1 cellular context compared by ENCODE assay signal in the genomic region with DNA sequence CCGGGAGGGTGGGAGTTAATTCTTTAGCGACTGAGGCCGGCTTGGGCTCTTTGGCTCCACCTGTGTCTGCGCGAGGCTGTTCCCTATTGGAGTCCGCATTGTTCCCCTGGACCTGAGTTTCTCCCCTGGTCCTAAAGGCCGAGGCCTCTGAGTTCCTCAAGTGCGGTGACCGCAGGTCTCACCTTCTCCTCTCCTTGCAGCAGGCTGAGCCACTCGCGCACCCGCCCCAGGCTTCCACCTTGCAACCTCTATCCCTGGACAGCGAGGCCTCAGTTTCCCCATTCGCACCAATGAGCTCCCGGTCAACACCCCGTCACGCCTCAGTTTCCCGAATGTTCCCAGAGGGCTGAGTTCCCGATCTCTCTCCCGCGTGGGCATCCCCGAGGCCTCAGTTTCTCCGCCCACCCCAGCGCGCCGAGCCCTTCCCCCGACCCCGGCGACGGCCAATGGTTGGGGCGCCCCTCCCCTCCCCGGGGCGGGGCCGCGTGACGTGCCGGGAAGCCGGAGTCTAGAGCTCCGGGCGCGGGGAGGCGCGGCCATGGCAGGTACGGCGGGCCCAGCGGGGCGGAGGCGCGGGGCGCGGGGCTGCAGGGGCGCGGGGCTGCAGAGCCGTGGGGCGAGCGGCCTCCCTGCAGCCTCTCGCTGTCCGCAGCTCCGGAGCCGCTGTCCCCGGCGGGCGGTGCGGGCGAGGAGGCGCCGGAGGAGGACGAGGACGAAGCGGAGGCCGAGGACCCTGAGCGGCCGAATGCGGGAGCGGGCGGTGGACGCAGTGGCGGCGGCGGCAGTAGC.
TF ChIP-seq lines count a peak whose summit lies in the region.

A gene with protein sequence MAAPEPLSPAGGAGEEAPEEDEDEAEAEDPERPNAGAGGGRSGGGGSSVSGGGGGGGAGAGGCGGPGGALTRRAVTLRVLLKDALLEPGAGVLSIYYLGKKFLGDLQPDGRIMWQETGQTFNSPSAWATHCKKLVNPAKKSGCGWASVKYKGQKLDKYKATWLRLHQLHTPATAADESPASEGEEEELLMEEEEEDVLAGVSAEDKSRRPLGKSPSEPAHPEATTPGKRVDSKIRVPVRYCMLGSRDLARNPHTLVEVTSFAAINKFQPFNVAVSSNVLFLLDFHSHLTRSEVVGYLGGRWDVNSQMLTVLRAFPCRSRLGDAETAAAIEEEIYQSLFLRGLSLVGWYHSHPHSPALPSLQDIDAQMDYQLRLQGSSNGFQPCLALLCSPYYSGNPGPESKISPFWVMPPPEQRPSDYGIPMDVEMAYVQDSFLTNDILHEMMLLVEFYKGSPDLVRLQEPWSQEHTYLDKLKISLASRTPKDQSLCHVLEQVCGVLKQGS (plus strand): TSS at position 507 of the 789 bp plus-strand sequence. CDS start 32 bp downstream, at position 539.

TF ChIP-seq in HepG2, 621 proteins besides CTCF, POLR2A, EP300 and RAD21 (continued from another document and continues in another):
- TF ChIP-seq, protein P1, sequence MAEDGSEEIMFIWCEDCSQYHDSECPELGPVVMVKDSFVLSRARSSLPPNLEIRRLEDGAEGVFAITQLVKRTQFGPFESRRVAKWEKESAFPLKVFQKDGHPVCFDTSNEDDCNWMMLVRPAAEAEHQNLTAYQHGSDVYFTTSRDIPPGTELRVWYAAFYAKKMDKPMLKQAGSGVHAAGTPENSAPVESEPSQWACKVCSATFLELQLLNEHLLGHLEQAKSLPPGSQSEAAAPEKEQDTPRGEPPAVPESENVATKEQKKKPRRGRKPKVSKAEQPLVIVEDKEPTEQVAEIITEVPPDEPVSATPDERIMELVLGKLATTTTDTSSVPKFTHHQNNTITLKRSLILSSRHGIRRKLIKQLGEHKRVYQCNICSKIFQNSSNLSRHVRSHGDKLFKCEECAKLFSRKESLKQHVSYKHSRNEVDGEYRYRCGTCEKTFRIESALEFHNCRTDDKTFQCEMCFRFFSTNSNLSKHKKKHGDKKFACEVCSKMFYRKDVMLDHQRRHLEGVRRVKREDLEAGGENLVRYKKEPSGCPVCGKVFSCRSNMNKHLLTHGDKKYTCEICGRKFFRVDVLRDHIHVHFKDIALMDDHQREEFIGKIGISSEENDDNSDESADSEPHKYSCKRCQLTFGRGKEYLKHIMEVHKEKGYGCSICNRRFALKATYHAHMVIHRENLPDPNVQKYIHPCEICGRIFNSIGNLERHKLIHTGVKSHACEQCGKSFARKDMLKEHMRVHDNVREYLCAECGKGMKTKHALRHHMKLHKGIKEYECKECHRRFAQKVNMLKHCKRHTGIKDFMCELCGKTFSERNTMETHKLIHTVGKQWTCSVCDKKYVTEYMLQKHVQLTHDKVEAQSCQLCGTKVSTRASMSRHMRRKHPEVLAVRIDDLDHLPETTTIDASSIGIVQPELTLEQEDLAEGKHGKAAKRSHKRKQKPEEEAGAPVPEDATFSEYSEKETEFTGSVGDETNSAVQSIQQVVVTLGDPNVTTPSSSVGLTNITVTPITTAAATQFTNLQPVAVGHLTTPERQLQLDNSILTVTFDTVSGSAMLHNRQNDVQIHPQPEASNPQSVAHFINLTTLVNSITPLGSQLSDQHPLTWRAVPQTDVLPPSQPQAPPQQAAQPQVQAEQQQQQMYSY (CRISPR knock-in tag; IDR thresholded peaks at IDR 0.05) = no peak
- TF ChIP-seq ZNF296 (CRISPR knock-in tag; conservative IDR thresholded peaks at IDR 0.05) = peak; percentile 89
- no peak for TF ChIP-seq PHF5A (CRISPR knock-in tag; IDR thresholded peaks at IDR 0.05; ENCODE audit: low read depth, unreplicated experiment)
- TF ChIP-seq, protein P2, sequence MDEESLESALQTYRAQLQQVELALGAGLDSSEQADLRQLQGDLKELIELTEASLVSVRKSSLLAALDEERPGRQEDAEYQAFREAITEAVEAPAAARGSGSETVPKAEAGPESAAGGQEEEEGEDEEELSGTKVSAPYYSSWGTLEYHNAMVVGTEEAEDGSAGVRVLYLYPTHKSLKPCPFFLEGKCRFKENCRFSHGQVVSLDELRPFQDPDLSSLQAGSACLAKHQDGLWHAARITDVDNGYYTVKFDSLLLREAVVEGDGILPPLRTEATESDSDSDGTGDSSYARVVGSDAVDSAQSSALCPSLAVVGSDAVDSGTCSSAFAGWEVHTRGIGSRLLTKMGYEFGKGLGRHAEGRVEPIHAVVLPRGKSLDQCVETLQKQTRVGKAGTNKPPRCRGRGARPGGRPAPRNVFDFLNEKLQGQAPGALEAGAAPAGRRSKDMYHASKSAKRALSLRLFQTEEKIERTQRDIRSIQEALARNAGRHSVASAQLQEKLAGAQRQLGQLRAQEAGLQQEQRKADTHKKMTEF (CRISPR knock-in tag; IDR thresholded peaks at IDR 0.05) = peak; percentile 64
- no peak for TF ChIP-seq ZNF263 (CRISPR knock-in tag; IDR thresholded peaks at IDR 0.05)
- peak; percentile 8; the same call in 1 of the 2 replicates for TF ChIP-seq MIXL1 (CRISPR knock-in tag; IDR thresholded peaks at IDR 0.05)
- TF ChIP-seq ZNF337 (CRISPR knock-in tag; IDR thresholded peaks at IDR 0.05; ENCODE audit: borderline replicate concordance, low read depth) = no peak
- TF ChIP-seq KLF12 (CRISPR knock-in tag; IDR thresholded peaks at IDR 0.05; ENCODE audit: borderline replicate concordance) = peak; percentile 71
- no peak for TF ChIP-seq ZNF773 (CRISPR knock-in tag; IDR thresholded peaks at IDR 0.05; ENCODE audit: borderline replicate concordance)
- TF ChIP-seq ZNF556 (CRISPR knock-in tag; IDR thresholded peaks at IDR 0.05; ENCODE audit: borderline replicate concordance) = 0 out of 2 replicates have a peak, but pooled peaks have one; percentile 20
- 0 out of 2 replicates have a peak, but pooled peaks have one; percentile 47 for TF ChIP-seq MAZ (IDR thresholded peaks at IDR 0.05; ENCODE audit: borderline replicate concordance, low read depth, low read length)
- TF ChIP-seq MAZ (CRISPR knock-in tag; IDR thresholded peaks at IDR 0.05; ENCODE audit: low read depth) = peak; percentile 56
- TF ChIP-seq MTF2 (CRISPR knock-in tag; IDR thresholded peaks at IDR 0.05; ENCODE audit: borderline replicate concordance) = peak; percentile 38; the same call in 1 of the 2 replicates
- no peak for TF ChIP-seq ZNF367 (CRISPR knock-in tag; IDR thresholded peaks at IDR 0.05; ENCODE audit: borderline replicate concordance)
- no peak; the same call in 1 of the 2 replicates for TF ChIP-seq ZNF746 (CRISPR knock-in tag; IDR thresholded peaks at IDR 0.05)
- peak; percentile 57; the same call in 1 of the 2 replicates for TF ChIP-seq HES4 (CRISPR knock-in tag; IDR thresholded peaks at IDR 0.05; ENCODE audit: borderline replicate concordance)
- no peak for TF ChIP-seq NAIF1 (CRISPR knock-in tag; IDR thresholded peaks at IDR 0.05; ENCODE audit: borderline replicate concordance)
- TF ChIP-seq ZSCAN21 (CRISPR knock-in tag; IDR thresholded peaks at IDR 0.05; ENCODE audit: borderline replicate concordance) = peak; percentile 48; the same call in 1 of the 2 replicates
- TF ChIP-seq, protein P3, sequence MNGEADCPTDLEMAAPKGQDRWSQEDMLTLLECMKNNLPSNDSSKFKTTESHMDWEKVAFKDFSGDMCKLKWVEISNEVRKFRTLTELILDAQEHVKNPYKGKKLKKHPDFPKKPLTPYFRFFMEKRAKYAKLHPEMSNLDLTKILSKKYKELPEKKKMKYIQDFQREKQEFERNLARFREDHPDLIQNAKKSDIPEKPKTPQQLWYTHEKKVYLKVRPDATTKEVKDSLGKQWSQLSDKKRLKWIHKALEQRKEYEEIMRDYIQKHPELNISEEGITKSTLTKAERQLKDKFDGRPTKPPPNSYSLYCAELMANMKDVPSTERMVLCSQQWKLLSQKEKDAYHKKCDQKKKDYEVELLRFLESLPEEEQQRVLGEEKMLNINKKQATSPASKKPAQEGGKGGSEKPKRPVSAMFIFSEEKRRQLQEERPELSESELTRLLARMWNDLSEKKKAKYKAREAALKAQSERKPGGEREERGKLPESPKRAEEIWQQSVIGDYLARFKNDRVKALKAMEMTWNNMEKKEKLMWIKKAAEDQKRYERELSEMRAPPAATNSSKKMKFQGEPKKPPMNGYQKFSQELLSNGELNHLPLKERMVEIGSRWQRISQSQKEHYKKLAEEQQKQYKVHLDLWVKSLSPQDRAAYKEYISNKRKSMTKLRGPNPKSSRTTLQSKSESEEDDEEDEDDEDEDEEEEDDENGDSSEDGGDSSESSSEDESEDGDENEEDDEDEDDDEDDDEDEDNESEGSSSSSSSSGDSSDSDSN (CRISPR knock-in tag; IDR thresholded peaks at IDR 0.05) = no peak; the same call in 1 of the 2 replicates
- no peak for TF ChIP-seq TBX3 (IDR thresholded peaks at IDR 0.05; ENCODE audit: borderline replicate concordance)
- TF ChIP-seq ZNF207 (IDR thresholded peaks at IDR 0.05; ENCODE audit: borderline replicate concordance) = no peak
- TF ChIP-seq, protein P4, sequence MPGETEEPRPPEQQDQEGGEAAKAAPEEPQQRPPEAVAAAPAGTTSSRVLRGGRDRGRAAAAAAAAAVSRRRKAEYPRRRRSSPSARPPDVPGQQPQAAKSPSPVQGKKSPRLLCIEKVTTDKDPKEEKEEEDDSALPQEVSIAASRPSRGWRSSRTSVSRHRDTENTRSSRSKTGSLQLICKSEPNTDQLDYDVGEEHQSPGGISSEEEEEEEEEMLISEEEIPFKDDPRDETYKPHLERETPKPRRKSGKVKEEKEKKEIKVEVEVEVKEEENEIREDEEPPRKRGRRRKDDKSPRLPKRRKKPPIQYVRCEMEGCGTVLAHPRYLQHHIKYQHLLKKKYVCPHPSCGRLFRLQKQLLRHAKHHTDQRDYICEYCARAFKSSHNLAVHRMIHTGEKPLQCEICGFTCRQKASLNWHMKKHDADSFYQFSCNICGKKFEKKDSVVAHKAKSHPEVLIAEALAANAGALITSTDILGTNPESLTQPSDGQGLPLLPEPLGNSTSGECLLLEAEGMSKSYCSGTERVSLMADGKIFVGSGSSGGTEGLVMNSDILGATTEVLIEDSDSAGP (CRISPR knock-in tag; IDR thresholded peaks at IDR 0.05; ENCODE audit: borderline replicate concordance) = peak; percentile 46; the same call in 1 of the 2 replicates
- 0 out of 2 replicates have a peak, but pooled peaks have one; percentile 61 for TF ChIP-seq ZNF737 (CRISPR knock-in tag; IDR thresholded peaks at IDR 0.05; ENCODE audit: borderline replicate concordance)
- TF ChIP-seq MAFK (conservative IDR thresholded peaks at IDR 0.05 in 1 of 2, IDR thresholded peaks at IDR 0.05 in 1 of 2; ENCODE audit: low read length in 2 of 2) = no peak
- TF ChIP-seq ZFP90 (CRISPR knock-in tag; IDR thresholded peaks at IDR 0.05; ENCODE audit: borderline replicate concordance) = 0 out of 2 replicates have a peak, but pooled peaks have one; percentile 56
- TF ChIP-seq ZNF572 (CRISPR knock-in tag; IDR thresholded peaks at IDR 0.05) = no peak
- TF ChIP-seq ZNF292 (CRISPR knock-in tag; IDR thresholded peaks at IDR 0.05; ENCODE audit: borderline replicate concordance, low read depth) = no peak
- peak; percentile 13 for TF ChIP-seq RFXAP (CRISPR knock-in tag; IDR thresholded peaks at IDR 0.05; ENCODE audit: borderline replicate concordance)
- no peak for TF ChIP-seq ZNF614 (CRISPR knock-in tag; IDR thresholded peaks at IDR 0.05; ENCODE audit: borderline replicate concordance)
- no peak for TF ChIP-seq ARNT (IDR thresholded peaks at IDR 0.05)
- TF ChIP-seq, protein P5, sequence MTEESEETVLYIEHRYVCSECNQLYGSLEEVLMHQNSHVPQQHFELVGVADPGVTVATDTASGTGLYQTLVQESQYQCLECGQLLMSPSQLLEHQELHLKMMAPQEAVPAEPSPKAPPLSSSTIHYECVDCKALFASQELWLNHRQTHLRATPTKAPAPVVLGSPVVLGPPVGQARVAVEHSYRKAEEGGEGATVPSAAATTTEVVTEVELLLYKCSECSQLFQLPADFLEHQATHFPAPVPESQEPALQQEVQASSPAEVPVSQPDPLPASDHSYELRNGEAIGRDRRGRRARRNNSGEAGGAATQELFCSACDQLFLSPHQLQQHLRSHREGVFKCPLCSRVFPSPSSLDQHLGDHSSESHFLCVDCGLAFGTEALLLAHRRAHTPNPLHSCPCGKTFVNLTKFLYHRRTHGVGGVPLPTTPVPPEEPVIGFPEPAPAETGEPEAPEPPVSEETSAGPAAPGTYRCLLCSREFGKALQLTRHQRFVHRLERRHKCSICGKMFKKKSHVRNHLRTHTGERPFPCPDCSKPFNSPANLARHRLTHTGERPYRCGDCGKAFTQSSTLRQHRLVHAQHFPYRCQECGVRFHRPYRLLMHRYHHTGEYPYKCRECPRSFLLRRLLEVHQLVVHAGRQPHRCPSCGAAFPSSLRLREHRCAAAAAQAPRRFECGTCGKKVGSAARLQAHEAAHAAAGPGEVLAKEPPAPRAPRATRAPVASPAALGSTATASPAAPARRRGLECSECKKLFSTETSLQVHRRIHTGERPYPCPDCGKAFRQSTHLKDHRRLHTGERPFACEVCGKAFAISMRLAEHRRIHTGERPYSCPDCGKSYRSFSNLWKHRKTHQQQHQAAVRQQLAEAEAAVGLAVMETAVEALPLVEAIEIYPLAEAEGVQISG (CRISPR knock-in tag; IDR thresholded peaks at IDR 0.05) = peak; percentile 52; the same call in 1 of the 2 replicates
- TF ChIP-seq, protein P6, sequence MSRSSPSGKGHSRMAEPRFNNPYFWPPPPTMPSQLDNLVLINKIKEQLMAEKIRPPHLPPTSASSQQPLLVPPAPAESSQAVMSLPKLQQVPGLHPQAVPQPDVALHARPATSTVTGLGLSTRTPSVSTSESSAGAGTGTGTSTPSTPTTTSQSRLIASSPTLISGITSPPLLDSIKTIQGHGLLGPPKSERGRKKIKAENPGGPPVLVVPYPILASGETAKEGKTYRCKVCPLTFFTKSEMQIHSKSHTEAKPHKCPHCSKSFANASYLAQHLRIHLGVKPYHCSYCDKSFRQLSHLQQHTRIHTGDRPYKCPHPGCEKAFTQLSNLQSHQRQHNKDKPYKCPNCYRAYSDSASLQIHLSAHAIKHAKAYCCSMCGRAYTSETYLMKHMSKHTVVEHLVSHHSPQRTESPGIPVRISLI (CRISPR knock-in tag; IDR thresholded peaks at IDR 0.05; ENCODE audit: borderline replicate concordance) = no peak
- TF ChIP-seq, protein P7, sequence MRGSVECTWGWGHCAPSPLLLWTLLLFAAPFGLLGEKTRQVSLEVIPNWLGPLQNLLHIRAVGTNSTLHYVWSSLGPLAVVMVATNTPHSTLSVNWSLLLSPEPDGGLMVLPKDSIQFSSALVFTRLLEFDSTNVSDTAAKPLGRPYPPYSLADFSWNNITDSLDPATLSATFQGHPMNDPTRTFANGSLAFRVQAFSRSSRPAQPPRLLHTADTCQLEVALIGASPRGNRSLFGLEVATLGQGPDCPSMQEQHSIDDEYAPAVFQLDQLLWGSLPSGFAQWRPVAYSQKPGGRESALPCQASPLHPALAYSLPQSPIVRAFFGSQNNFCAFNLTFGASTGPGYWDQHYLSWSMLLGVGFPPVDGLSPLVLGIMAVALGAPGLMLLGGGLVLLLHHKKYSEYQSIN (CRISPR knock-in tag; IDR thresholded peaks at IDR 0.05; ENCODE audit: borderline replicate concordance) = no peak
- TF ChIP-seq, protein P8, sequence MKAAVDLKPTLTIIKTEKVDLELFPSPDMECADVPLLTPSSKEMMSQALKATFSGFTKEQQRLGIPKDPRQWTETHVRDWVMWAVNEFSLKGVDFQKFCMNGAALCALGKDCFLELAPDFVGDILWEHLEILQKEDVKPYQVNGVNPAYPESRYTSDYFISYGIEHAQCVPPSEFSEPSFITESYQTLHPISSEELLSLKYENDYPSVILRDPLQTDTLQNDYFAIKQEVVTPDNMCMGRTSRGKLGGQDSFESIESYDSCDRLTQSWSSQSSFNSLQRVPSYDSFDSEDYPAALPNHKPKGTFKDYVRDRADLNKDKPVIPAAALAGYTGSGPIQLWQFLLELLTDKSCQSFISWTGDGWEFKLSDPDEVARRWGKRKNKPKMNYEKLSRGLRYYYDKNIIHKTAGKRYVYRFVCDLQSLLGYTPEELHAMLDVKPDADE (CRISPR knock-in tag; IDR thresholded peaks at IDR 0.05) = no peak
- TF ChIP-seq TSC22D2 (CRISPR knock-in tag; IDR thresholded peaks at IDR 0.05; ENCODE audit: borderline replicate concordance) = no peak
- no peak for TF ChIP-seq MLLT10 (CRISPR knock-in tag; IDR thresholded peaks at IDR 0.05)
- TF ChIP-seq ZMYM2 (CRISPR knock-in tag; IDR thresholded peaks at IDR 0.05) = no peak
- 0 out of 2 replicates have a peak, but pooled peaks have one; percentile 64 for TF ChIP-seq CHD4 (IDR thresholded peaks at IDR 0.05; ENCODE audit: borderline replicate concordance, low read length)
